Comparison of ENCODE assay signal across 19 cellular contexts in genomic region chr6:92174398-92175073, GRCh38.
"Had no signal": no experiment of that assay in that cellular context is flagged by ENCODE, and none has a peak within 500 bp of the region (broad histone marks: within the 10 kb centered on the region; RNA-seq: fewer than 3 reads in every experiment).

No MANE protein-coding gene starts in this region.

- DNase-seq: KBM-7, MG63, NCI-H1092, NCI-H1105 treated with DMSO at 0.1 percent for 48 hours, NCI-H1417 treated with DMSO at 0.1 percent for 48 hours, NCI-H146, NCI-H1694 treated with DMSO at 0.1 percent for 48 hours, NCI-H1930, NCI-H2081, NCI-H2107, NCI-H2227 treated with DMSO at 0.1 percent for 48 hours, NCI-H524 treated with DMSO at 0.1 percent for 48 hours, NCI-H69, NCI-H774, SHP77 treated with DMSO at 0.1 percent for 48 hours, SJCRH30 had no signal

- H3K36me3 ChIP-seq: MG63, SJCRH30 had no signal

- H3K4me1 ChIP-seq: SJCRH30 had no signal

- H3K4me3 ChIP-seq: MG63, SJCRH30 had no signal

- ATAC-seq: Panc1, SK-N-SH treated with all-trans-retinoic acid at 6 μM for 48 hours had no signal

- H3K9me3 ChIP-seq: MG63, SJCRH30 had no signal

- H3K27me3 ChIP-seq: MG63, SJCRH30 had no signal

- H3K27ac ChIP-seq: RWPE1, SJCRH30 had no signal
